Comparison of ENCODE assay signal across 8 cellular contexts in genomic region chr11:6684068-6684467, GRCh38. TPM values are rescaled to one million over a fixed set of nuclear protein-coding genes. Genes with fewer than 3 reads are reported as not detected.
DNase-seq lines count a peak whose midpoint lies in the region; ATAC-seq, FAIRE-seq and TF ChIP-seq lines count a peak whose summit lies in the region.
"Not testable (repeated sequence)": the region's sequence is repeated elsewhere in the genome, so short reads cannot be mapped to it uniquely, and the experiment has no call there.

No MANE protein-coding gene starts in this region.

- H3K4me3 Mint-ChIP-seq in activated T-helper 1 cell treated with anti-CD3 and anti-CD28 coated beads, Interleukin-12 subunit alpha, Interleukin-12 subunit beta, Interleukin-2, Interleukin-4 antibody, amounts not matched to agents 30 ng/mL and 10 ng/mL and 1 ng/mL, durations not matched to agents 14 hours and 24 hours and 36 hours, result peak overlapping the region; percentile 99
- H3K4me3 Mint-ChIP-seq in nephron progenitor cell, result peak overlapping the region; percentile 99
- H3K4me3 Mint-ChIP-seq in stimulated activated naive B cell treated with anti-CD40 and anti-IgM and Interleukin-4, amounts not matched to agents 10 μg/mL and 1 μg/mL and 100 μg/mL, for 72 hours, result peak overlapping the region; percentile 11 to 54

- H3K36me3 ChIP-seq in HCT116 (ENCODE audit: control insufficient read depth in 1 of 2, insufficient read depth in 2 of 2, low read length in 2 of 2) (peaks cover 13 to 14% of the 10 kb centered on the region in 2 experiments), Panc1 (ENCODE audit: control insufficient read depth, insufficient read depth, low read length) (peaks cover 20% of the 10 kb centered on the region)
- not testable (repeated sequence) for H3K36me3 ChIP-seq in duodenal mucosa (ENCODE audit: control insufficient read depth in 1 of 2, insufficient read depth in 2 of 2, low read length in 2 of 2); iPS-15b (ENCODE audit: control insufficient read depth, insufficient read depth, low read length)

- H3K4me1 Mint-ChIP-seq in activated T-helper 1 cell treated with anti-CD3 and anti-CD28 coated beads, Interleukin-12 subunit alpha, Interleukin-12 subunit beta, Interleukin-2, Interleukin-4 antibody, amounts not matched to agents 30 ng/mL and 10 ng/mL and 1 ng/mL, durations not matched to agents 14 hours and 24 hours and 36 hours (ENCODE audit: low read depth), result peaks cover 43% of the 10 kb centered on the region
- peaks cover 27% of the 10 kb centered on the region for H3K4me1 Mint-ChIP-seq in nephron progenitor cell
- peaks cover 16 to 38% of the 10 kb centered on the region in 2 donors for H3K4me1 Mint-ChIP-seq in stimulated activated naive B cell treated with anti-CD40 and anti-IgM and Interleukin-4, amounts not matched to agents 10 μg/mL and 1 μg/mL and 100 μg/mL, for 72 hours

- TF ChIP-seq EP300 in A549 (IDR thresholded peaks at IDR 0.05), result not testable (repeated sequence)

- not testable (repeated sequence) for DNase-seq in A549 (ENCODE audit: low read depth in 1 of 2, low spot score in 1 of 2); HCT116 (ENCODE audit: low read depth, low spot score); Panc1 (ENCODE audit: low read depth, low spot score); activated T-helper 1 cell treated with anti-CD3 and anti-CD28 coated beads, Interleukin-12 subunit alpha, Interleukin-12 subunit beta, Interleukin-2, Interleukin-4 antibody, amounts not matched to agents 30 ng/mL and 10 ng/mL and 1 ng/mL, durations not matched to agents 14 hours and 24 hours and 36 hours (ENCODE audit: low spot score); nephron progenitor cell; stimulated activated naive B cell treated with anti-CD40 and anti-IgM and Interleukin-4, amounts not matched to agents 10 μg/mL and 1 μg/mL and 100 μg/mL, for 72 hours

- H3K4me2 ChIP-seq in A549 (peak overlapping the region; percentile 66), HCT116 (ENCODE audit: low read length) (peak overlapping the region; percentile 94)

- RAD21 ChIA-PET in HCT116 (lab: Charles Lee; ENCODE audit: low non-redundant PET in 1 of 2, low total read pairs in 2 of 2, uncharacterized antibody in 2 of 2, unreplicated experiment in 2 of 2), result interaction anchor here in 1 of 2 experiments (1.3 kb wide), 1 partner anchor 153 kb away, joined by 6 read pairs; no protein-coding TSS in a partner anchor

- in situ Hi-C loops in Panc1 (cut with HindIII; ENCODE audit: low pct_unique_long_range_greater_than_20kb, low sequenced_read_pairs), result not testable (repeated sequence)

- peaks cover 31% of the 10 kb centered on the region for H3K36me3 Mint-ChIP-seq in activated T-helper 1 cell treated with anti-CD3 and anti-CD28 coated beads, Interleukin-12 subunit alpha, Interleukin-12 subunit beta, Interleukin-2, Interleukin-4 antibody, amounts not matched to agents 30 ng/mL and 10 ng/mL and 1 ng/mL, durations not matched to agents 14 hours and 24 hours and 36 hours (ENCODE audit: low read depth)
- H3K36me3 Mint-ChIP-seq in nephron progenitor cell (ENCODE audit: low read depth), result peaks cover 30% of the 10 kb centered on the region
- peaks cover 17 to 25% of the 10 kb centered on the region in 2 donors for H3K36me3 Mint-ChIP-seq in stimulated activated naive B cell treated with anti-CD40 and anti-IgM and Interleukin-4, amounts not matched to agents 10 μg/mL and 1 μg/mL and 100 μg/mL, for 72 hours

- not testable (repeated sequence) for TF ChIP-seq POLR2A in A549 (IDR thresholded peaks at IDR 0.05; ENCODE audit: low read length); HCT116 (IDR thresholded peaks at IDR 0.05; ENCODE audit: borderline replicate concordance, extremely low read depth, insufficient read depth, insufficient read length)

- H3K4me3 ChIP-seq in A549 (peak overlapping the region; percentile 47), HCT116 (replicated peaks in 1 of 2; ENCODE audit: low read depth in 1 of 2, low read length in 2 of 2) (peak overlapping the region; percentile 49 to 92; a peak in 3 of 4 replicates), Panc1 (ENCODE audit: low read depth in 2 of 2, low read length in 2 of 2) (peak overlapping the region; percentile 82 to 99; a peak in 3 of 4 replicates), duodenal mucosa (ENCODE audit: low read depth in 1 of 2, low read length in 2 of 2) (peak overlapping the region in 1 of 2 donors; percentile 98), iPS-15b (ENCODE audit: low read depth, low read length) (peak overlapping the region; percentile 40)

- H3K27me3 ChIP-seq in HCT116 (ENCODE audit: insufficient read depth, low read length); Panc1 (ENCODE audit: control insufficient read depth, insufficient read depth, low read length); duodenal mucosa (ENCODE audit: control insufficient read depth in 1 of 2, insufficient read depth in 2 of 2, low read length in 2 of 2); iPS-15b (ENCODE audit: control insufficient read depth, insufficient read depth, low read length): not testable (repeated sequence)

- POLR2A ChIA-PET in A549 (lab: Yijun Ruan, JAX) (interaction anchor here (1.2 to 1.5 kb wide), 2 partner anchors 80 to 296 kb away, joined by 5 to 13 read pairs; partner anchors contain the start of genes ILK and RRP8), Panc1 (lab: Charles Lee) (interaction anchor here (1.0 kb wide), 1 partner anchor 17 kb away, joined by 3 read pairs; no protein-coding TSS in a partner anchor)
- POLR2A ChIA-PET in HCT116 (lab: Charles Lee), result not testable (repeated sequence)

- intact Hi-C loops in HCT116 (cut with micrococcal nuclease), result not testable (repeated sequence)
- intact Hi-C loops in Panc1 (cut with micrococcal nuclease; ENCODE audit: unreplicated experiment), result loop anchor here (5.0 kb wide), 2 partner anchors 72 to 152 kb away; partner anchors contain the start of gene TAF10
- intact Hi-C loops in activated T-helper 1 cell treated with anti-CD3 and anti-CD28 coated beads, Interleukin-12 subunit alpha, Interleukin-12 subunit beta, Interleukin-2, Interleukin-4 antibody, amounts not matched to agents 30 ng/mL and 10 ng/mL and 1 ng/mL, durations not matched to agents 14 hours and 24 hours and 36 hours (cut with micrococcal nuclease), result loop anchor here (5.0 kb wide), 2 partner anchors 307 to 1998 kb away; partner anchors contain the start of genes RPL27A and TRIM66

- WGBS in A549 (ENCODE audit: missing lambda C conversion rate), result 81% methylated on average over 14 of the region's 14 CpGs

- peak overlapping the region; percentile 82 for H3K27ac Mint-ChIP-seq in activated T-helper 1 cell treated with anti-CD3 and anti-CD28 coated beads, Interleukin-12 subunit alpha, Interleukin-12 subunit beta, Interleukin-2, Interleukin-4 antibody, amounts not matched to agents 30 ng/mL and 10 ng/mL and 1 ng/mL, durations not matched to agents 14 hours and 24 hours and 36 hours
- H3K27ac Mint-ChIP-seq in nephron progenitor cell, result not testable (repeated sequence)
- H3K27ac Mint-ChIP-seq in stimulated activated naive B cell treated with anti-CD40 and anti-IgM and Interleukin-4, amounts not matched to agents 10 μg/mL and 1 μg/mL and 100 μg/mL, for 72 hours, result peak overlapping the region; percentile 37

- not testable (repeated sequence) for FAIRE-seq in A549 (lab: Jason Lieb, UNC)

- H3K4me1 ChIP-seq in A549 (peaks cover 11% of the 10 kb centered on the region; the same call in 2 of the 3 replicates), HCT116 (ENCODE audit: control insufficient read depth in 1 of 2, insufficient read depth in 2 of 2, low read length in 2 of 2) (peaks cover 7 to 15% of the 10 kb centered on the region in 2 experiments; a peak in 3 of 4 replicates), Panc1 (ENCODE audit: control insufficient read depth, insufficient read depth, low read length) (peaks cover 16% of the 10 kb centered on the region), duodenal mucosa (ENCODE audit: control insufficient read depth in 1 of 2, insufficient read depth in 2 of 2, low read length in 2 of 2) (peaks cover 12 to 13% of the 10 kb centered on the region in 2 donors)
- not testable (repeated sequence) for H3K4me1 ChIP-seq in iPS-15b (ENCODE audit: control insufficient read depth, insufficient read depth, low read length)

- H3K9ac ChIP-seq in HCT116 (ENCODE audit: low read length) (peak overlapping the region; percentile 98; the same call in 1 of the 2 replicates), duodenal mucosa (ENCODE audit: low read depth in 1 of 2, low read length in 2 of 2) (peak overlapping the region; percentile 74 to 77), iPS-15b (ENCODE audit: low read depth, low read length) (peak overlapping the region; percentile 41)

- not testable (repeated sequence) for H3K9me3 ChIP-seq in A549; HCT116 (ENCODE audit: control insufficient read depth in 1 of 2, insufficient read depth in 1 of 2, low read depth in 1 of 2, low read length in 2 of 2); Panc1 (ENCODE audit: control insufficient read depth, insufficient read depth, low read depth, low read length); duodenal mucosa (ENCODE audit: control insufficient read depth in 1 of 2, low read length in 2 of 2); iPS-15b (ENCODE audit: control insufficient read depth, insufficient read depth, low read length)

- not testable (repeated sequence) for TF ChIP-seq RAD21 in A549 (conservative IDR thresholded peaks at IDR 0.05 in 1 of 2, IDR thresholded peaks at IDR 0.05 in 1 of 2); HCT116 (IDR thresholded peaks at IDR 0.05; ENCODE audit: low read depth)

- peak overlapping the region; percentile 81 to 83; a peak in 5 of 6 replicates for H3K27ac ChIP-seq in A549
- not testable (repeated sequence) for H3K27ac ChIP-seq in HCT116 (ENCODE audit: low read depth, low read length); duodenal mucosa (ENCODE audit: low read depth, low read length)
- H3K27ac ChIP-seq in Panc1 (ENCODE audit: low read length), result peak overlapping the region; percentile 96

- TF ChIP-seq CTCF in A549 (IDR thresholded peaks at IDR 0.05); HCT116 (IDR thresholded peaks at IDR 0.05 in 2 of 3, conservative IDR thresholded peaks at IDR 0.05 in 1 of 3; ENCODE audit: borderline replicate concordance in 1 of 3, insufficient read depth in 1 of 3, low read depth in 2 of 3, low read length in 2 of 3); Panc1 (IDR thresholded peaks at IDR 0.05); nephron progenitor cell (IDR thresholded peaks at IDR 0.05): not testable (repeated sequence)

- H3K79me2 ChIP-seq in HCT116 (ENCODE audit: insufficient read depth, low read length), result peaks cover 26% of the 10 kb centered on the region

- not testable (repeated sequence) for BruUV-seq in HCT116 (replicated peaks; lab: Mats Ljungman, UMichigan); Panc1 (replicated peaks; lab: Mats Ljungman, UMichigan)

- CTCF ChIA-PET in A549 (lab: Yijun Ruan, JAX) (interaction anchor here (0.7 to 2.9 kb wide), 23 partner anchors 11 to 306 kb away, joined by 3 to 35 read pairs (median 7); partner anchors contain the start of genes ARFIP2, ILK, RRP8 and TAF10), HCT116 (lab: Charles Lee) (interaction anchor here (1.3 to 2.6 kb wide), 4 partner anchors 11 to 305 kb away, joined by 16 to 27 read pairs (median 18); no protein-coding TSS in a partner anchor), Panc1 (lab: Charles Lee) (interaction anchor here (0.6 to 2.0 kb wide), 4 partner anchors 12 to 305 kb away, joined by 3 to 34 read pairs (median 10); no protein-coding TSS in a partner anchor)

- H3K9me2 ChIP-seq in HCT116 (ENCODE audit: insufficient read depth), result not testable (repeated sequence)

- ATAC-seq in A549; HCT116; Panc1; stimulated activated naive B cell treated with anti-CD40 and anti-IgM and Interleukin-4, amounts not matched to agents 10 μg/mL and 1 μg/mL and 100 μg/mL, for 72 hours (replicated peaks): not testable (repeated sequence)

- not testable (repeated sequence) for H3K27me3 Mint-ChIP-seq in activated T-helper 1 cell treated with anti-CD3 and anti-CD28 coated beads, Interleukin-12 subunit alpha, Interleukin-12 subunit beta, Interleukin-2, Interleukin-4 antibody, amounts not matched to agents 30 ng/mL and 10 ng/mL and 1 ng/mL, durations not matched to agents 14 hours and 24 hours and 36 hours (ENCODE audit: insufficient read depth); stimulated activated naive B cell treated with anti-CD40 and anti-IgM and Interleukin-4, amounts not matched to agents 10 μg/mL and 1 μg/mL and 100 μg/mL, for 72 hours
- H3K27me3 Mint-ChIP-seq in nephron progenitor cell (ENCODE audit: low read depth, poor library complexity), result peaks cover 15% of the 10 kb centered on the region

- H4K20me1 ChIP-seq in HCT116 (ENCODE audit: insufficient read depth), result not testable (repeated sequence)

- peak overlapping the region; percentile 62 for H2AFZ ChIP-seq in HCT116 (ENCODE audit: low read depth, low read length, poor library complexity, severe bottlenecking)

- not testable (repeated sequence) for H3K9me3 Mint-ChIP-seq in activated T-helper 1 cell treated with anti-CD3 and anti-CD28 coated beads, Interleukin-12 subunit alpha, Interleukin-12 subunit beta, Interleukin-2, Interleukin-4 antibody, amounts not matched to agents 30 ng/mL and 10 ng/mL and 1 ng/mL, durations not matched to agents 14 hours and 24 hours and 36 hours; stimulated activated naive B cell treated with anti-CD40 and anti-IgM and Interleukin-4, amounts not matched to agents 10 μg/mL and 1 μg/mL and 100 μg/mL, for 72 hours
- peaks cover 12% of the 10 kb centered on the region for H3K9me3 Mint-ChIP-seq in nephron progenitor cell

RNA-seq across cellular contexts. Expression of gene MRPL17, which starts 0.9 kb away (rescaled TPM):
- polyA plus RNA-seq in A549 (2011; rRNA removed) (96.8 and 107 TPM in 2 replicates), A549 (2017; fragmentation: RNase III; extraction: RNeasy Plus Mini Kit Qiagen cat#74134 plus additional on column Dnase treatment) (127 to 132 TPM (median 128 TPM) in 3 replicates)
- 101 and 115 TPM in 2 replicates for polyA plus RNA-seq in A549 (2012; cell fraction: cytosol; rRNA removed)
- 57.5 and 58.2 TPM in 2 replicates for polyA plus RNA-seq in A549 (2012; cell fraction: nucleus; rRNA removed)
- 51.0 and 66.0 TPM in 2 replicates for polyA minus RNA-seq in A549 (2011; rRNA and poly(A)+ RNA removed)
- total RNA-seq in HCT116 (2021; ENCODE audit: unreplicated experiment) (75.0 TPM), Panc1 (2021; ENCODE audit: unreplicated experiment) (115 TPM)
- polyA plus RNA-seq in HCT116 (2012), result 89.4 and 109 TPM in 2 replicates
- 168 TPM for polyA plus RNA-seq in Panc1 (2012; ENCODE audit: insufficient read length)
- 121 and 132 TPM in 2 replicates for total RNA-seq in activated T-helper 1 cell treated with anti-CD3 and anti-CD28 coated beads, Interleukin-12 subunit alpha, Interleukin-12 subunit beta, Interleukin-2, Interleukin-4 antibody, amounts not matched to agents 30 ng/mL and 10 ng/mL and 1 ng/mL, durations not matched to agents 14 hours and 24 hours and 36 hours

RNA-seq across cellular contexts. Expression of gene DCHS1, which starts 28.5 kb away (rescaled TPM):
- polyA plus RNA-seq in A549 (2011; rRNA removed) (0.06 and 0.08 TPM in 2 replicates), A549 (2017; fragmentation: RNase III; extraction: RNeasy Plus Mini Kit Qiagen cat#74134 plus additional on column Dnase treatment) (0.04 to 0.07 TPM (median 0.06 TPM) in 3 replicates)
- 0.07 and 0.10 TPM in 2 replicates for polyA plus RNA-seq in A549 (2012; cell fraction: cytosol; rRNA removed)
- 0.28 and 0.35 TPM in 2 replicates for polyA plus RNA-seq in A549 (2012; cell fraction: nucleus; rRNA removed)
- 0.12 and 0.24 TPM in 2 replicates for polyA minus RNA-seq in A549 (2011; rRNA and poly(A)+ RNA removed)
- total RNA-seq in HCT116 (2021; ENCODE audit: unreplicated experiment) (0.30 TPM), Panc1 (2021; ENCODE audit: unreplicated experiment) (2.2 TPM)
- polyA plus RNA-seq in HCT116 (2012), result 0.26 and 0.30 TPM in 2 replicates
- polyA plus RNA-seq in Panc1 (2012; ENCODE audit: insufficient read length), result 2.8 TPM
- total RNA-seq in activated T-helper 1 cell treated with anti-CD3 and anti-CD28 coated beads, Interleukin-12 subunit alpha, Interleukin-12 subunit beta, Interleukin-2, Interleukin-4 antibody, amounts not matched to agents 30 ng/mL and 10 ng/mL and 1 ng/mL, durations not matched to agents 14 hours and 24 hours and 36 hours, result 0.24 and 0.39 TPM in 2 replicates

Comparison
In these comparisons a context has a peak if more than half of its experiments do, and no peak if none do; other contexts are left out.
1. H3K9ac ChIP-seq: peak in every context shown above with its lines; median percentile 98 in HCT116; 76 in duodenal mucosa; 41 in iPS-15b.
2. H3K4me3 Mint-ChIP-seq: peak in every context shown above with its lines; median percentile 99 in activated T-helper 1 cell treated with anti-CD3 and anti-CD28 coated beads, Interleukin-12 subunit alpha, Interleukin-12 subunit beta, Interleukin-2, Interleukin-4 antibody, amounts not matched to agents 30 ng/mL and 10 ng/mL and 1 ng/mL, durations not matched to agents 14 hours and 24 hours and 36 hours; 99 in nephron progenitor cell; 32 in stimulated activated naive B cell treated with anti-CD40 and anti-IgM and Interleukin-4, amounts not matched to agents 10 μg/mL and 1 μg/mL and 100 μg/mL, for 72 hours.